ENCODE assay signal across 1 cellular context in the genomic region with DNA sequence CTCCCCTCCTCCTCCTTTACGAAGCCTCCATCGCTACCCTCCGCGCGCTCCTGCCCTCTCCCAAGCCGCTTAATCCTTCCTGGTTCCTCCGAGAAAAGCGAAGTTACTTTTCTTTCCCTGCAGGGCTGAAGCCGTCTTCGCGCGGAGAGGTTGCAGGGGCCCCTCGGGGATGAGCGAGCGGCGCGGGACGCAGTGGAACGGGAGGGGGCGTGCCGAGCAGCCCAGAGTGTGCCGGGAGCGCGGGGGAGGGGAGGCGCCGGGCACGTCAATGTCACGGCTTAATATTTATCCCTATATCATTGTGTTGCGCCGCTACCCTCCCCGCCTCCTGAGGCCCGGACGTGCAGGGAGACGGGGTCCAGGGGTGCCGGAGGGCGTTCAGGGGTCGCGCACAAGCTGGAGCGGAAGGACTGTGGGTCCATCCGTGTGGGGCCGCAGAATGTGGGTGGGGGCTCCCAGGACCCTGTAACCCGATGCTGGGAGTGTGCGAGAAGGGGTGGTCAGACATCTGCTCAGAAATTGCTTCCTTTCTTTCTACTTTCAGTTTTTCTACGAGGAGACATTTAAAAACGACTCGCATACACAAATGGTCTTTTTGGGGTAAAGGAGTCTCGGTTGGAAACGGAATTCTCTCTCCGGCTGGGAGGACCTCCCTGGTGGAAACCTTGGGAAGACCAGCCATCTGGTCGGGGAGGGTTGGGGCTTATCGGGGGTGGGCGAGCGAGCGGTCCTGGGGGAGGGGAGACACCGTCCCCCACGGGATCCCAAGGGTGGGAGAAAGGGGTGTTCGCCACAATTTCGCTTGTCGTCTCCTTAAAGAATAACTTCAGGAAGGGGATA.
TF ChIP-seq lines count a peak whose summit lies in the region.

No MANE protein-coding gene starts in this region.

TF ChIP-seq in IMR-90, 13 proteins besides CTCF, POLR2A, EP300 and RAD21 (continued from another document):
- TF ChIP-seq BHLHE40 (IDR thresholded peaks at IDR 0.05; ENCODE audit: low read depth, low read length) (peak; percentile 79), CHD1 (IDR thresholded peaks at IDR 0.05; ENCODE audit: low read depth, low read length) (no peak), MAZ (IDR thresholded peaks at IDR 0.05; ENCODE audit: borderline replicate concordance, low read depth, low read length) (peak; percentile 66; the same call in 1 of the 2 replicates), MXI1 (IDR thresholded peaks at IDR 0.05; ENCODE audit: borderline replicate concordance, low read depth, low read length) (peak; percentile 86), MAFK (IDR thresholded peaks at IDR 0.05; ENCODE audit: low read depth, low read length) (no peak)
